Comparison of ENCODE assay signal across 18 cellular contexts in the genomic region with DNA sequence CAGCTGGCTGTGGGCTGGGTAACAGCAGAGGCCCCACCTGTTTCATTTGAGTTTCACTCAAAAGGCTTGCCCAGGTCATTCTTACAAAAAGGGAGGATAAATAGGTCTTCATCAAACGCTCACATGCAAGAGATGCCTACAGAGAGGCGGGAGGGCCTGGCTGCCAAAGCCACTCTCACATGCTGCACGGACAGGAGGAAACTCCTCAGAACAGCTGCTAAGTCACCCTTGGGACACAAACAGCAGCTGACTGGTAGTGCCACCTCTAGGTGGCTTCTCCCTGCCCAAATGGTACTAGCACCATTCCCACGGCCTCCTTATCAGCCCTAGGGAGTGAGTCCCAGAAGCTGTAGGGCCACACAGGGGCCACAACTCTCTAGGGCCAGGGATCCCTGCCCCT. TPM values are rescaled to one million over a fixed set of nuclear protein-coding genes. Genes with fewer than 3 reads are reported as not detected.
A peak's percentile ranks its signal among the peaks of the same experiment; 100 is the strongest.
DNase-seq lines count a peak whose midpoint lies in the region; ATAC-seq and TF ChIP-seq lines count a peak whose summit lies in the region.
"Had no signal": no experiment of that assay in that cellular context is flagged by ENCODE, and none has a peak within 500 bp of the region (broad histone marks: within the 10 kb centered on the region; RNA-seq: fewer than 3 reads in every experiment).

No MANE protein-coding gene starts in this region.

- peak; percentile 22; the same call in 1 of the 2 replicates for TF ChIP-seq CTCF in GM12874 (IDR thresholded peaks at IDR 0.05; ENCODE audit: insufficient read depth, low read depth, low read length)
- no peak for TF ChIP-seq CTCF in psoas muscle (IDR thresholded peaks at IDR 0.05)

- H3K4me1 ChIP-seq in esophagus (ENCODE audit: control insufficient read depth in 2 of 2, insufficient read depth in 2 of 2, low read length in 1 of 2) (peaks cover 2 to 10% of the 10 kb centered on the region in 2 donors), psoas muscle (peaks cover 9% of the 10 kb centered on the region)

- H3K27ac ChIP-seq in esophagus (ENCODE audit: low read depth in 2 of 2, low read length in 1 of 2) = peak overlapping the region; percentile 89 to 92
- no peak overlapping the region for H3K27ac ChIP-seq in psoas muscle
- H3K27ac ChIP-seq: left ventricle myocardium inferior had no signal

- no peaks in the 10 kb centered on the region for H3K9me3 Mint-ChIP-seq in activated CD4-positive, alpha-beta memory T cell treated with anti-CD3 and anti-CD28 coated beads, Interleukin-2, amount 10 ng/mL, durations not matched to agents 7 days and 5 days
- H3K9me3 Mint-ChIP-seq: activated naive CD4-positive, alpha-beta T cell treated with anti-CD3 and anti-CD28 coated beads, Interleukin-2, amount 50 U/mL, for 72 hours; T-helper 2 cell treated with Interferon-gamma antibody and Interleukin-4, amounts not matched to agents 5 μg/mL and 100 μg/mL, for 36 hours had no signal

- no peak overlapping the region for H3K4me3 Mint-ChIP-seq in activated CD4-positive, alpha-beta memory T cell treated with anti-CD3 and anti-CD28 coated beads, Interleukin-2, amount 10 ng/mL, durations not matched to agents 7 days and 5 days
- H3K4me3 Mint-ChIP-seq: B cell; T-helper 2 cell treated with Interferon-gamma antibody and Interleukin-4, amounts not matched to agents 5 μg/mL and 100 μg/mL, for 36 hours had no signal

- H3K27me3 ChIP-seq in esophagus (ENCODE audit: control insufficient read depth in 1 of 2, insufficient read depth in 2 of 2, low read length in 2 of 2) (no peaks in the 10 kb centered on the region), psoas muscle (ENCODE audit: insufficient read depth in 3 of 3, low read length in 2 of 3) (no peaks in the 10 kb centered on the region)

- WGBS in esophagus, 2 donors = 36 to 41% methylated on average over 4 of the region's 4 CpGs
- whole genome bisulfite sequencing in psoas muscle, 3 donors = 31 to 49% (median 42%) methylated on average over 4 of the region's 4 CpGs

- H3K9me3 ChIP-seq in esophagus (ENCODE audit: control insufficient read depth in 2 of 2, insufficient read depth in 1 of 2, low read depth in 1 of 2, low read length in 1 of 2) (no peaks in the 10 kb centered on the region), psoas muscle (no peaks in the 10 kb centered on the region)
- H3K9me3 ChIP-seq: left ventricle myocardium inferior had no signal

- peak; percentile 45 for DNase-seq in NCI-H69 (lab: John Stamatoyannopoulos, UW)
- DNase-seq in psoas muscle = no peak
- DNase-seq in SIG-M5 (lab: John Stamatoyannopoulos, UW) = no peak
- DNase-seq in HK-2 (ENCODE audit: unreplicated experiment) = no peak
- no peak for DNase-seq in activated CD4-positive, alpha-beta memory T cell treated with anti-CD3 and anti-CD28 coated beads, Interleukin-2, amount 10 ng/mL, durations not matched to agents 7 days and 5 days
- DNase-seq: activated CD4-positive, alpha-beta T cell treated with anti-CD3 and anti-CD28 coated beads for 4 hours; DMS79 treated with DMSO at 0.1 percent for 48 hours; hippocampal formation; left ventricle myocardium inferior; NCI-H2029; NCI-H748 treated with DMSO at 0.1 percent for 48 hours; SHP77 treated with DMSO at 0.1 percent for 48 hours had no signal

- H3K27ac Mint-ChIP-seq in activated CD4-positive, alpha-beta memory T cell treated with anti-CD3 and anti-CD28 coated beads, Interleukin-2, amount 10 ng/mL, durations not matched to agents 7 days and 5 days = no peak overlapping the region
- H3K27ac Mint-ChIP-seq: activated naive CD4-positive, alpha-beta T cell treated with anti-CD3 and anti-CD28 coated beads, Interleukin-2, amount 50 U/mL, for 72 hours; B cell; T-helper 2 cell treated with Interferon-gamma antibody and Interleukin-4, amounts not matched to agents 5 μg/mL and 100 μg/mL, for 36 hours had no signal

- intact Hi-C loops in psoas muscle (cut with DNase I) = no loop called here

- no peaks in the 10 kb centered on the region for H3K36me3 Mint-ChIP-seq in activated CD4-positive, alpha-beta memory T cell treated with anti-CD3 and anti-CD28 coated beads, Interleukin-2, amount 10 ng/mL, durations not matched to agents 7 days and 5 days (ENCODE audit: low read depth)
- H3K36me3 Mint-ChIP-seq: activated naive CD4-positive, alpha-beta T cell treated with anti-CD3 and anti-CD28 coated beads, Interleukin-2, amount 50 U/mL, for 72 hours had no signal

- POLR2A ChIA-PET in activated CD4-positive, alpha-beta memory T cell treated with anti-CD3 and anti-CD28 coated beads, Interleukin-2, amount 10 ng/mL, durations not matched to agents 7 days and 5 days (lab: Charles Lee) = no interaction called here

- H3K27me3 Mint-ChIP-seq in activated CD4-positive, alpha-beta memory T cell treated with anti-CD3 and anti-CD28 coated beads, Interleukin-2, amount 10 ng/mL, durations not matched to agents 7 days and 5 days = no peaks in the 10 kb centered on the region

- ATAC-seq in psoas muscle (peak; percentile 60 to 80 (median 66)), GM21529 (IDR thresholded peaks at IDR 0.05; ENCODE audit: unreplicated experiment) (no peak)
- ATAC-seq: activated naive CD4-positive, alpha-beta T cell treated with anti-CD3 and anti-CD28 coated beads, Interleukin-2, amount 50 U/mL, for 72 hours had no signal

- H3K4me3 ChIP-seq in esophagus (ENCODE audit: low read depth in 1 of 2, low read length in 2 of 2) = no peak overlapping the region
- no peak overlapping the region for H3K4me3 ChIP-seq in psoas muscle
- H3K4me3 ChIP-seq: left ventricle myocardium inferior had no signal

- H3K36me3 ChIP-seq in esophagus (ENCODE audit: control insufficient read depth in 2 of 2, insufficient read depth in 2 of 2, low read length in 1 of 2) (no peaks in the 10 kb centered on the region), psoas muscle (ENCODE audit: insufficient read depth in 1 of 2, low read depth in 1 of 2) (no peaks in the 10 kb centered on the region)
- H3K36me3 ChIP-seq: left ventricle myocardium inferior had no signal

- no peaks in the 10 kb centered on the region for H3K4me1 Mint-ChIP-seq in activated CD4-positive, alpha-beta memory T cell treated with anti-CD3 and anti-CD28 coated beads, Interleukin-2, amount 10 ng/mL, durations not matched to agents 7 days and 5 days
- H3K4me1 Mint-ChIP-seq: B cell had no signal

- CTCF ChIA-PET in activated CD4-positive, alpha-beta memory T cell treated with anti-CD3 and anti-CD28 coated beads, Interleukin-2, amount 10 ng/mL, durations not matched to agents 7 days and 5 days (lab: Charles Lee) = no interaction called here

RNA-seq across cellular contexts. Expression of a gene that starts 23.8 kb away (rescaled TPM):
- 10 to 100 TPM; 12.5 to 15.4 TPM for polyA plus RNA-seq in esophagus
- 10 to 100 TPM in 3 of 4 donors, 1 to 10 TPM in 1; 8.7 to 13.7 (median 13.2) TPM for total RNA-seq in psoas muscle
- 1 to 10 TPM; 4.6 to 7.8 (median 5.1) TPM for polyA plus RNA-seq in psoas muscle
- under 1 TPM; 0.75 to 0.83 TPM for total RNA-seq in activated CD4-positive, alpha-beta memory T cell treated with anti-CD3 and anti-CD28 coated beads, Interleukin-2, amount 10 ng/mL, durations not matched to agents 7 days and 5 days

Comparison
In these comparisons a context has a peak if more than half of its experiments do, and no peak if none do; other contexts are left out.
1. RNA of a gene that starts 23.8 kb away (total RNA-seq): 8.7 to 13.7 TPM in psoas muscle; 0.75 to 0.83 TPM in activated CD4-positive, alpha-beta memory T cell treated with anti-CD3 and anti-CD28 coated beads, Interleukin-2, amount 10 ng/mL, durations not matched to agents 7 days and 5 days; every median in the first group is over 4 times any median in the second.